1 cellular context compared by ENCODE assay signal in genomic region chr19:5844456-5845433, GRCh38.
TF ChIP-seq lines count a peak whose summit lies in the region.

No MANE protein-coding gene starts in this region.

TF ChIP-seq in IMR-90, 13 proteins besides CTCF, POLR2A, EP300 and RAD21:
- TF ChIP-seq CEBPB (IDR thresholded peaks at IDR 0.05; ENCODE audit: low read depth, low read length) = no peak
- no peak for TF ChIP-seq RFX5 (IDR thresholded peaks at IDR 0.05; ENCODE audit: low read depth, low read length)
- TF ChIP-seq MXI1 (IDR thresholded peaks at IDR 0.05; ENCODE audit: borderline replicate concordance, low read depth, low read length) = no peak
- TF ChIP-seq, protein P1, sequence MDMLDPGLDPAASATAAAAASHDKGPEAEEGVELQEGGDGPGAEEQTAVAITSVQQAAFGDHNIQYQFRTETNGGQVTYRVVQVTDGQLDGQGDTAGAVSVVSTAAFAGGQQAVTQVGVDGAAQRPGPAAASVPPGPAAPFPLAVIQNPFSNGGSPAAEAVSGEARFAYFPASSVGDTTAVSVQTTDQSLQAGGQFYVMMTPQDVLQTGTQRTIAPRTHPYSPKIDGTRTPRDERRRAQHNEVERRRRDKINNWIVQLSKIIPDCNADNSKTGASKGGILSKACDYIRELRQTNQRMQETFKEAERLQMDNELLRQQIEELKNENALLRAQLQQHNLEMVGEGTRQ (IDR thresholded peaks at IDR 0.05; ENCODE audit: low read depth, low read length) = no peak
- TF ChIP-seq RCOR1 (IDR thresholded peaks at IDR 0.05; ENCODE audit: insufficient replicate concordance, low read length) = no peak
- TF ChIP-seq SMC3 (IDR thresholded peaks at IDR 0.05; ENCODE audit: low read depth, low read length) = no peak
- no peak for TF ChIP-seq CHD1 (IDR thresholded peaks at IDR 0.05; ENCODE audit: low read depth, low read length)
- no peak for TF ChIP-seq BHLHE40 (IDR thresholded peaks at IDR 0.05; ENCODE audit: low read depth, low read length)
- TF ChIP-seq NFE2L2 (IDR thresholded peaks at IDR 0.05; ENCODE audit: low read depth, low read length) = no peak
- TF ChIP-seq, protein P2, sequence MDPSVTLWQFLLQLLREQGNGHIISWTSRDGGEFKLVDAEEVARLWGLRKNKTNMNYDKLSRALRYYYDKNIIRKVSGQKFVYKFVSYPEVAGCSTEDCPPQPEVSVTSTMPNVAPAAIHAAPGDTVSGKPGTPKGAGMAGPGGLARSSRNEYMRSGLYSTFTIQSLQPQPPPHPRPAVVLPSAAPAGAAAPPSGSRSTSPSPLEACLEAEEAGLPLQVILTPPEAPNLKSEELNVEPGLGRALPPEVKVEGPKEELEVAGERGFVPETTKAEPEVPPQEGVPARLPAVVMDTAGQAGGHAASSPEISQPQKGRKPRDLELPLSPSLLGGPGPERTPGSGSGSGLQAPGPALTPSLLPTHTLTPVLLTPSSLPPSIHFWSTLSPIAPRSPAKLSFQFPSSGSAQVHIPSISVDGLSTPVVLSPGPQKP (IDR thresholded peaks at IDR 0.05; ENCODE audit: borderline replicate concordance, low read depth, low read length) = no peak
